ENCODE assay signal across 8 cellular contexts in the genomic region with DNA sequence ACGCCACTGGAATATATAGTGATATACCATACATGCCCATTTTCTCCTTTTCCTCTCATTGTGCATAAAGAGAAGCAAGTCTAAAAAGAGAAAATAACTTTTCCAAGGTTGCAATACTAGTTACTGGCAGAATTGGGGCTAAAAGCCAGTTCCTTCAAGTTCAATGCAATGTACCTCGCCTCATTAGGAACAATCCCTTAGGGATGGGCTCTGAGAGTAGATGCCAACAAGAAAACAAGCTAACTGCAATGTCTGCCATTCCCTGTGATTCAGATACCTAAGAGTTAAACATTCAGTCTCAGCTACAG.
DNase-seq lines count a peak whose midpoint lies in the region; ATAC-seq and TF ChIP-seq lines count a peak whose summit lies in the region.

No MANE protein-coding gene starts in this region.

- ATAC-seq in Right ventricle myocardium superior (ENCODE audit: poor library complexity) (no peak), aorta (ENCODE audit: low FRiP score) (no peak), GM21737 (IDR thresholded peaks at IDR 0.05; ENCODE audit: unreplicated experiment) (no peak), GM18498 (IDR thresholded peaks at IDR 0.05; ENCODE audit: unreplicated experiment) (no peak)
- no peak for ATAC-seq in naive thymus-derived CD8-positive, alpha-beta T cell

- no peaks in the 10 kb centered on the region for H3K36me3 Mint-ChIP-seq in naive thymus-derived CD8-positive, alpha-beta T cell
- H3K36me3 Mint-ChIP-seq in activated naive CD4-positive, alpha-beta T cell treated with anti-CD3 and anti-CD28 coated beads, Interleukin-2, amount 10 ng/mL, durations not matched to agents 7 days and 5 days: no peaks in the 10 kb centered on the region

- H3K27me3 ChIP-seq in left ventricle myocardium inferior (ENCODE audit: low read depth) (no peaks in the 10 kb centered on the region), dorsolateral prefrontal cortex (no peaks in the 10 kb centered on the region), aorta (ENCODE audit: control insufficient read depth in 1 of 2, insufficient read depth in 2 of 2, low read length in 1 of 2) (no peaks in the 10 kb centered on the region)

- CTCF ChIA-PET in activated naive CD4-positive, alpha-beta T cell treated with anti-CD3 and anti-CD28 coated beads, Interleukin-2, amount 10 ng/mL, durations not matched to agents 7 days and 5 days (lab: Charles Lee): no interaction called here

- WGBS in aorta, 2 donors: 6% methylated on average over 2 of the region's 2 CpGs

- POLR2A ChIA-PET in naive thymus-derived CD8-positive, alpha-beta T cell (lab: Charles Lee): no interaction called here

- H3K27me3 Mint-ChIP-seq in naive thymus-derived CD8-positive, alpha-beta T cell: peaks cover 0 to 7% (median 4%) of the 10 kb centered on the region in 5 donors
- H3K27me3 Mint-ChIP-seq in activated naive CD4-positive, alpha-beta T cell treated with anti-CD3 and anti-CD28 coated beads, Interleukin-2, amount 10 ng/mL, durations not matched to agents 7 days and 5 days: peaks cover 3% of the 10 kb centered on the region

- intact Hi-C loops in left ventricle myocardium inferior (cut with micrococcal nuclease) (no loop called here), Right ventricle myocardium superior (cut with DNase I) (no loop called here), dorsolateral prefrontal cortex (cut with DNase I) (loop anchor here (5.0 to 10.0 kb wide), 3 partner anchors 77 to 290 kb away; a partner anchor contains a TSS), aorta (cut with DNase I) (loop anchor here (5.0 to 10.0 kb wide), 3 partner anchors 77 to 152 kb away; no protein-coding TSS in a partner anchor)

- TF ChIP-seq CTCF in left ventricle myocardium inferior (IDR thresholded peaks at IDR 0.05; ENCODE audit: borderline replicate concordance): no peak
- peak in 5 of 56 donors; percentile 0 to 40 (median 16) for TF ChIP-seq CTCF in dorsolateral prefrontal cortex (IDR thresholded peaks at IDR 0.05 in 54 of 56, conservative IDR thresholded peaks at IDR 0.05 in 2 of 56; ENCODE audit: low read depth in 1 of 56, partially characterized antibody in 56 of 56)

- DNase-seq in left ventricle myocardium inferior (no peak), Right ventricle myocardium superior (no peak), dorsolateral prefrontal cortex (no peak), aorta (no peak)
- no peak for DNase-seq in naive thymus-derived CD8-positive, alpha-beta T cell
- DNase-seq in activated naive CD4-positive, alpha-beta T cell treated with anti-CD3 and anti-CD28 coated beads, Interleukin-2, amount 10 ng/mL, durations not matched to agents 7 days and 5 days: no peak

- H3K27ac ChIP-seq in left ventricle myocardium inferior (replicated peaks) (peak overlapping the region; percentile 87), dorsolateral prefrontal cortex (peak overlapping the region; percentile 56 to 96 (median 89)), aorta (ENCODE audit: low read depth in 1 of 2, low read length in 2 of 2) (peak overlapping the region in 1 of 2 donors; percentile 65)

- no peaks in the 10 kb centered on the region for H3K36me3 ChIP-seq in left ventricle myocardium inferior
- H3K36me3 ChIP-seq in aorta (ENCODE audit: control insufficient read depth in 1 of 2, insufficient read depth in 2 of 2, low read length in 1 of 2): no peaks in the 10 kb centered on the region

- H3K4me1 ChIP-seq in left ventricle myocardium inferior (peaks cover 100% of the 10 kb centered on the region), aorta (ENCODE audit: control insufficient read depth in 1 of 2, insufficient read depth in 2 of 2, low read length in 2 of 2) (peaks cover 0 to 9% of the 10 kb centered on the region in 2 donors)

- H3K4me1 Mint-ChIP-seq in naive thymus-derived CD8-positive, alpha-beta T cell: peaks cover 9 to 19% (median 17%) of the 10 kb centered on the region in 4 donors
- H3K4me1 Mint-ChIP-seq in activated naive CD4-positive, alpha-beta T cell treated with anti-CD3 and anti-CD28 coated beads, Interleukin-2, amount 10 ng/mL, durations not matched to agents 7 days and 5 days: peaks cover 16% of the 10 kb centered on the region

- H3K4me3 ChIP-seq in left ventricle myocardium inferior: peak overlapping the region; percentile 66
- peak overlapping the region; percentile 6 to 79 (median 63) for H3K4me3 ChIP-seq in dorsolateral prefrontal cortex
- H3K4me3 ChIP-seq in aorta (ENCODE audit: low read length in 2 of 2): peak overlapping the region; percentile 26 to 58

- H3K27ac Mint-ChIP-seq in naive thymus-derived CD8-positive, alpha-beta T cell: peak overlapping the region in 1 of 10 donors; percentile 68
- H3K27ac Mint-ChIP-seq in activated naive CD4-positive, alpha-beta T cell treated with anti-CD3 and anti-CD28 coated beads, Interleukin-2, amount 10 ng/mL, durations not matched to agents 7 days and 5 days: no peak overlapping the region

- H3K4me3 Mint-ChIP-seq in naive thymus-derived CD8-positive, alpha-beta T cell: peak overlapping the region; percentile 50 to 81 (median 68)
- H3K4me3 Mint-ChIP-seq in activated naive CD4-positive, alpha-beta T cell treated with anti-CD3 and anti-CD28 coated beads, Interleukin-2, amount 10 ng/mL, durations not matched to agents 7 days and 5 days: no peak overlapping the region

- no peaks in the 10 kb centered on the region for H3K9me3 Mint-ChIP-seq in naive thymus-derived CD8-positive, alpha-beta T cell
- no peaks in the 10 kb centered on the region for H3K9me3 Mint-ChIP-seq in activated naive CD4-positive, alpha-beta T cell treated with anti-CD3 and anti-CD28 coated beads, Interleukin-2, amount 10 ng/mL, durations not matched to agents 7 days and 5 days

- H3K9me3 ChIP-seq in left ventricle myocardium inferior (replicated peaks) (no peaks in the 10 kb centered on the region), aorta (ENCODE audit: control insufficient read depth, low read length) (no peaks in the 10 kb centered on the region)

Comparison
In these comparisons a context has a peak if more than half of its experiments do, and no peak if none do; other contexts are left out.
1. intact Hi-C loops: an anchor here in dorsolateral prefrontal cortex (5.0 to 10.0 kb wide) and aorta (5.0 to 10.0 kb wide); none called in left ventricle myocardium inferior and Right ventricle myocardium superior.